In the genomic region with DNA sequence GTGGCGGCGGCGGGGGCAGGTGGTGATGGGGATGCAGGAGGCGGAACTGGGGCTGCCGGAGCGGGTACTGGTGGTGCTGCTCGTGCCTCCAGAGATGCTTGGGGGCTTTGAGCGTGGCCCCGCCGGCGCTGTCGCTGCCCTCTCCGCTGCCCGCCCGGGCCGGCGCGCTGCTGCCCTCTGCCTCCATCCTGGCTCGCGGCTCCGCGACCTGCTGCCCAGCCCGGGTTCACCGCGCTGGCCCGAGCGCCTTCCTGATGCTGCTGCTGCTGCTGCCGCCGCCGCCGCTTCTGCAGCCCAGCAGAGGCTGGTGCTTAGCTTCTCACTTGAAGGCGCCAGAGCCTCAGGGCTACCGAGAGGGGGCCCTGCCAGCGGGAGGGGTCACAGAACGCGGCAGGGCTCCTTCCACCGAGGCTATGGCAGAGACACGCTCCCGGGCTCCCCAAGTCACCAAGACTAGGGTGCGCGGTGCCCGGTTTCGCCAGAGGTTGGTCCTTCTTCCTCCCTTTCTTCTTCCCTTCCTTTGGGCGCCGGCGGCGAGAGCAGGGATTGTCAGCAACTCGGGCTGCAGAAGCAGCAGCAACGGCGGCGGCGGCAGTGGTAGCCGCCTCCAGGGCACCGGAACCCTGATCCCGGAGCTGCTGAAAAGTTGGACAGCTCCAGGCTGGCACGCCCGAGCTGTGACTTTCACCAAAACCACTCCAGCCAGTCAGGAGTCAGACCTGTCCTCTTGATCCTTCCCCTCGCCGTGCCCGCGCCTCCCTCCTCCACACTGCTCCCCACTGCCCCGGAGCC, we compare ENCODE assay signal across 8 cellular contexts. TPM values are rescaled to one million over a fixed set of nuclear protein-coding genes. Genes with fewer than 3 reads are reported as not detected.
DNase-seq lines count a peak whose midpoint lies in the region; ATAC-seq and TF ChIP-seq lines count a peak whose summit lies in the region.

A gene (minus strand): TSS at position 291 of the 792 bp plus-strand sequence.

- intact Hi-C loops in esophagus muscularis mucosa (cut with DNase I) = no loop called here

- no peak for TF ChIP-seq CTCF in esophagus muscularis mucosa (IDR thresholded peaks at IDR 0.05)
- TF ChIP-seq CTCF in type B pancreatic cell (conservative IDR thresholded peaks at IDR 0.05) = peak; percentile 39

- peaks cover 0 to 4% (median 0%) of the 10 kb centered on the region in 4 donors for H3K9me3 ChIP-seq in esophagus muscularis mucosa

- peak; percentile 90 for DNase-seq in AG20443 (ENCODE audit: low spot score)
- DNase-seq in H4 (ENCODE audit: low spot score) = peak; percentile 52
- DNase-seq in esophagus muscularis mucosa (ENCODE audit: extremely low spot score) = no peak
- DNase-seq in midbrain (lab: John Stamatoyannopoulos, UW) = peak; percentile 40
- DNase-seq in type B pancreatic cell (ENCODE audit: extremely low spot score, unreplicated experiment) = peak; percentile 82
- DNase-seq in NOMO-1 treated with dmso at 0.1 percent for 144 hours (lab: John Stamatoyannopoulos, UW; ENCODE audit: unreplicated experiment) = no peak
- no peak for DNase-seq in GF-D8 (lab: John Stamatoyannopoulos, UW)

- no peak within 1 kb of the TSS for H3K27ac ChIP-seq in esophagus muscularis mucosa (replicated peaks in 1 of 4)

- WGBS in esophagus muscularis mucosa = 2% methylated on average over 30 of the region's 62 CpGs

- H3K27ac Mint-ChIP-seq in type B pancreatic cell = no peak within 1 kb of the TSS

- no peak for TF ChIP-seq POLR2A in esophagus muscularis mucosa (IDR thresholded peaks at IDR 0.05; ENCODE audit: low read depth)

- no peaks in the 10 kb centered on the region for H3K36me3 ChIP-seq in esophagus muscularis mucosa

- TF ChIP-seq EP300 in esophagus muscularis mucosa (IDR thresholded peaks at IDR 0.05) = no peak

- peak; percentile 97 for ATAC-seq in SK-N-SH treated with all-trans-retinoic acid at 6 μM for 48 hours

- peaks cover 4 to 24% (median 19%) of the 10 kb centered on the region in 4 donors for H3K4me1 ChIP-seq in esophagus muscularis mucosa

- peaks cover 0 to 35% (median 0%) of the 10 kb centered on the region in 4 donors for H3K27me3 ChIP-seq in esophagus muscularis mucosa

- H3K9me3 Mint-ChIP-seq in type B pancreatic cell = no peaks in the 10 kb centered on the region

- H3K4me3 ChIP-seq in esophagus muscularis mucosa = peak within 1 kb of the TSS; percentile 40 to 58 (median 51)

- H3K4me1 Mint-ChIP-seq in type B pancreatic cell (ENCODE audit: unreplicated experiment) = peaks cover 5% of the 10 kb centered on the region

- H3K36me3 Mint-ChIP-seq in type B pancreatic cell = no peaks in the 10 kb centered on the region

- H3K27me3 Mint-ChIP-seq in type B pancreatic cell = peaks cover 79% of the 10 kb centered on the region

- peak within 1 kb of the TSS; percentile 85 for H3K4me3 Mint-ChIP-seq in type B pancreatic cell

TF ChIP-seq in SK-N-SH treated with all-trans-retinoic acid at 6 μM for 48 hours, 23 proteins besides CTCF, POLR2A, EP300 and RAD21:
- TF ChIP-seq ZNF565 (CRISPR knock-in tag; conservative IDR thresholded peaks at IDR 0.05; ENCODE audit: low read depth) = 0 out of 2 replicates have a peak, but pooled peaks have one; percentile 39
- TF ChIP-seq TCF4 (CRISPR knock-in tag; IDR thresholded peaks at IDR 0.05; ENCODE audit: borderline replicate concordance) = no peak
- no peak for TF ChIP-seq OSR1 (CRISPR knock-in tag; IDR thresholded peaks at IDR 0.05)
- TF ChIP-seq ISL1 (CRISPR knock-in tag; IDR thresholded peaks at IDR 0.05) = 0 out of 2 replicates have a peak, but pooled peaks have one; percentile 17
- TF ChIP-seq, protein P1, sequence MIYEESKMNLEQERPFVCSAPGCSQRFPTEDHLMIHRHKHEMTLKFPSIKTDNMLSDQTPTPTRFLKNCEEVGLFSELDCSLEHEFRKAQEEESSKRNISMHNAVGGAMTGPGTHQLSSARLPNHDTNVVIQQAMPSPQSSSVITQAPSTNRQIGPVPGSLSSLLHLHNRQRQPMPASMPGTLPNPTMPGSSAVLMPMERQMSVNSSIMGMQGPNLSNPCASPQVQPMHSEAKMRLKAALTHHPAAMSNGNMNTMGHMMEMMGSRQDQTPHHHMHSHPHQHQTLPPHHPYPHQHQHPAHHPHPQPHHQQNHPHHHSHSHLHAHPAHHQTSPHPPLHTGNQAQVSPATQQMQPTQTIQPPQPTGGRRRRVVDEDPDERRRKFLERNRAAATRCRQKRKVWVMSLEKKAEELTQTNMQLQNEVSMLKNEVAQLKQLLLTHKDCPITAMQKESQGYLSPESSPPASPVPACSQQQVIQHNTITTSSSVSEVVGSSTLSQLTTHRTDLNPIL (CRISPR knock-in tag; IDR thresholded peaks at IDR 0.05; ENCODE audit: low read depth) = no peak
- TF ChIP-seq, protein P2, sequence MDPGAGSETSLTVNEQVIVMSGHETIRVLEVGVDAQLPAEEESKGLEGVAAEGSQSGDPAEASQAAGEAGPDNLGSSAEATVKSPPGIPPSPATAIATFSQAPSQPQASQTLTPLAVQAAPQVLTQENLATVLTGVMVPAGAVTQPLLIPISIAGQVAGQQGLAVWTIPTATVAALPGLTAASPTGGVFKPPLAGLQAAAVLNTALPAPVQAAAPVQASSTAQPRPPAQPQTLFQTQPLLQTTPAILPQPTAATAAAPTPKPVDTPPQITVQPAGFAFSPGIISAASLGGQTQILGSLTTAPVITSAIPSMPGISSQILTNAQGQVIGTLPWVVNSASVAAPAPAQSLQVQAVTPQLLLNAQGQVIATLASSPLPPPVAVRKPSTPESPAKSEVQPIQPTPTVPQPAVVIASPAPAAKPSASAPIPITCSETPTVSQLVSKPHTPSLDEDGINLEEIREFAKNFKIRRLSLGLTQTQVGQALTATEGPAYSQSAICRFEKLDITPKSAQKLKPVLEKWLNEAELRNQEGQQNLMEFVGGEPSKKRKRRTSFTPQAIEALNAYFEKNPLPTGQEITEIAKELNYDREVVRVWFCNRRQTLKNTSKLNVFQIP (CRISPR knock-in tag; IDR thresholded peaks at IDR 0.05; ENCODE audit: borderline replicate concordance, low read depth) = no peak
- TF ChIP-seq PPARA (CRISPR knock-in tag; IDR thresholded peaks at IDR 0.05; ENCODE audit: borderline replicate concordance) = no peak
- peak; percentile 92 for TF ChIP-seq CSDC2 (CRISPR knock-in tag; IDR thresholded peaks at IDR 0.05)
- TF ChIP-seq, protein P3, sequence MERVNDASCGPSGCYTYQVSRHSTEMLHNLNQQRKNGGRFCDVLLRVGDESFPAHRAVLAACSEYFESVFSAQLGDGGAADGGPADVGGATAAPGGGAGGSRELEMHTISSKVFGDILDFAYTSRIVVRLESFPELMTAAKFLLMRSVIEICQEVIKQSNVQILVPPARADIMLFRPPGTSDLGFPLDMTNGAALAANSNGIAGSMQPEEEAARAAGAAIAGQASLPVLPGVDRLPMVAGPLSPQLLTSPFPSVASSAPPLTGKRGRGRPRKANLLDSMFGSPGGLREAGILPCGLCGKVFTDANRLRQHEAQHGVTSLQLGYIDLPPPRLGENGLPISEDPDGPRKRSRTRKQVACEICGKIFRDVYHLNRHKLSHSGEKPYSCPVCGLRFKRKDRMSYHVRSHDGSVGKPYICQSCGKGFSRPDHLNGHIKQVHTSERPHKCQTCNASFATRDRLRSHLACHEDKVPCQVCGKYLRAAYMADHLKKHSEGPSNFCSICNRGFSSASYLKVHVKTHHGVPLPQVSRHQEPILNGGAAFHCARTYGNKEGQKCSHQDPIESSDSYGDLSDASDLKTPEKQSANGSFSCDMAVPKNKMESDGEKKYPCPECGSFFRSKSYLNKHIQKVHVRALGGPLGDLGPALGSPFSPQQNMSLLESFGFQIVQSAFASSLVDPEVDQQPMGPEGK (CRISPR knock-in tag; IDR thresholded peaks at IDR 0.05; ENCODE audit: borderline replicate concordance) = peak; percentile 52; the same call in 1 of the 2 replicates
- 0 out of 2 replicates have a peak, but pooled peaks have one; percentile 73 for TF ChIP-seq ZFP3 (CRISPR knock-in tag; IDR thresholded peaks at IDR 0.05)
- TF ChIP-seq, protein P4, sequence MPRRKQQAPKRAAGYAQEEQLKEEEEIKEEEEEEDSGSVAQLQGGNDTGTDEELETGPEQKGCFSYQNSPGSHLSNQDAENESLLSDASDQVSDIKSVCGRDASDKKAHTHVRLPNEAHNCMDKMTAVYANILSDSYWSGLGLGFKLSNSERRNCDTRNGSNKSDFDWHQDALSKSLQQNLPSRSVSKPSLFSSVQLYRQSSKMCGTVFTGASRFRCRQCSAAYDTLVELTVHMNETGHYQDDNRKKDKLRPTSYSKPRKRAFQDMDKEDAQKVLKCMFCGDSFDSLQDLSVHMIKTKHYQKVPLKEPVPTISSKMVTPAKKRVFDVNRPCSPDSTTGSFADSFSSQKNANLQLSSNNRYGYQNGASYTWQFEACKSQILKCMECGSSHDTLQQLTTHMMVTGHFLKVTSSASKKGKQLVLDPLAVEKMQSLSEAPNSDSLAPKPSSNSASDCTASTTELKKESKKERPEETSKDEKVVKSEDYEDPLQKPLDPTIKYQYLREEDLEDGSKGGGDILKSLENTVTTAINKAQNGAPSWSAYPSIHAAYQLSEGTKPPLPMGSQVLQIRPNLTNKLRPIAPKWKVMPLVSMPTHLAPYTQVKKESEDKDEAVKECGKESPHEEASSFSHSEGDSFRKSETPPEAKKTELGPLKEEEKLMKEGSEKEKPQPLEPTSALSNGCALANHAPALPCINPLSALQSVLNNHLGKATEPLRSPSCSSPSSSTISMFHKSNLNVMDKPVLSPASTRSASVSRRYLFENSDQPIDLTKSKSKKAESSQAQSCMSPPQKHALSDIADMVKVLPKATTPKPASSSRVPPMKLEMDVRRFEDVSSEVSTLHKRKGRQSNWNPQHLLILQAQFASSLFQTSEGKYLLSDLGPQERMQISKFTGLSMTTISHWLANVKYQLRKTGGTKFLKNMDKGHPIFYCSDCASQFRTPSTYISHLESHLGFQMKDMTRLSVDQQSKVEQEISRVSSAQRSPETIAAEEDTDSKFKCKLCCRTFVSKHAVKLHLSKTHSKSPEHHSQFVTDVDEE (CRISPR knock-in tag; IDR thresholded peaks at IDR 0.05) = peak; percentile 76; the same call in 1 of the 2 replicates

RNA-seq across cellular contexts. Expression of the gene that starts here (rescaled TPM):
- 24.4 and 34.2 TPM in 2 replicates for total RNA-seq in H4 (2014; rRNA removed; shearing (Covaris generic))
- total RNA-seq in esophagus muscularis mucosa (10 to 100 TPM; 39.2 to 87.0 (median 50.2) TPM), type B pancreatic cell (ENCODE audit: low replicate concordance) (37.4 and 50.0 TPM in 2 replicates)

Comparison
In these comparisons a context has a peak if more than half of its experiments do, and no peak if none do; other contexts are left out.
1. DNase-seq: peak in AG20443 (single experiment), H4 (single experiment), midbrain (single experiment) and type B pancreatic cell (single experiment); none in esophagus muscularis mucosa (single experiment), NOMO-1 treated with dmso at 0.1 percent for 144 hours (single experiment) and GF-D8 (single experiment).